Comparison of ENCODE assay signal across 8 cellular contexts in genomic region chr1:32351859-32352745, GRCh38. TPM values are rescaled to one million over a fixed set of nuclear protein-coding genes. Genes with fewer than 3 reads are reported as not detected.
DNase-seq lines count a peak whose midpoint lies in the region; ATAC-seq and TF ChIP-seq lines count a peak whose summit lies in the region.

No MANE protein-coding gene starts in this region.

- H3K14ac ChIP-seq in IMR-90 (replicated peaks; ENCODE audit: low read depth, low read length) = peak overlapping the region; percentile 82

- CTCF ChIA-PET in IMR-90 (lab: Yijun Ruan, JAX) = interaction anchor here (0.5 kb wide), 1 partner anchor 599 kb away, joined by 3 read pairs; no protein-coding TSS in a partner anchor

- peak overlapping the region; percentile 94 for H2AK9ac ChIP-seq in IMR-90 (replicated peaks; ENCODE audit: low read depth, low read length, poor library complexity)

- peak overlapping the region; percentile 28 for H3K23ac ChIP-seq in IMR-90 (ENCODE audit: low read depth, low read length)

- H2BK15ac ChIP-seq in IMR-90 (ENCODE audit: low read depth, low read length) = no peak overlapping the region

- H3K27me3 ChIP-seq in IMR-90 (ENCODE audit: control insufficient read depth, insufficient read depth, low read length) = no peaks in the 10 kb centered on the region
- H3K27me3 ChIP-seq in ascending aorta = no peaks in the 10 kb centered on the region

- no peak for TF ChIP-seq POLR2A in IMR-90 (IDR thresholded peaks at IDR 0.05; ENCODE audit: low read depth, low read length)

- TF ChIP-seq RAD21 in IMR-90 (IDR thresholded peaks at IDR 0.05; ENCODE audit: low read length) = 0 out of 2 replicates have a peak, but pooled peaks have one; percentile 12

- dilution Hi-C loops in IMR-90 (cut with HindIII; ENCODE audit: low sequenced_read_pairs, unreplicated experiment) = no loop called here

- no TSS peak for BruUV-seq in IMR-90 (replicated peaks; lab: Mats Ljungman, UMichigan)

- H2BK20ac ChIP-seq in IMR-90 (ENCODE audit: low read depth, low read length) = no peak overlapping the region

- intact Hi-C loops in IMR-90 (cut with micrococcal nuclease) = loop anchor here (1.0 kb wide), 1 partner anchor 16 kb away; the partner anchor contains the start of gene MARCKSL1
- intact Hi-C loops in ascending aorta (cut with DNase I) = loop anchor here (1.0 to 2.0 kb wide), 4 partner anchors 16 to 112 kb away; partner anchors contain the start of genes BSDC1, HDAC1 and MARCKSL1

- H3K18ac ChIP-seq in IMR-90 (ENCODE audit: low read depth, low read length) = peak overlapping the region; percentile 34

- H4K20me1 ChIP-seq in IMR-90 (ENCODE audit: insufficient read depth, low read length) = no peaks in the 10 kb centered on the region

- peak overlapping the region; percentile 79 for H3K4ac ChIP-seq in IMR-90 (ENCODE audit: low read depth, low read length)

- peak overlapping the region; percentile 76 for H4K5ac ChIP-seq in IMR-90 (ENCODE audit: low read depth, low read length)

- ATAC-seq in IMR-90 (ENCODE audit: low read depth) = peak; percentile 15

- H3K79me1 ChIP-seq in IMR-90 (ENCODE audit: low read depth in 1 of 2, low read length in 2 of 2) = peaks cover 8 to 30% of the 10 kb centered on the region in 2 experiments; a peak in 3 of 4 replicates

- H3K4me2 ChIP-seq in IMR-90 (ENCODE audit: low read depth, low read length) = peak overlapping the region; percentile 85

- peaks cover 4% of the 10 kb centered on the region; the same call in 1 of the 2 replicates for H3K36me3 ChIP-seq in IMR-90 (ENCODE audit: control insufficient read depth, insufficient read depth, low read length)
- H3K36me3 ChIP-seq in ascending aorta = no peaks in the 10 kb centered on the region

- peak overlapping the region; percentile 78 for H3K56ac ChIP-seq in IMR-90 (ENCODE audit: extremely low read depth, insufficient read depth, low read length)

- H3K27ac ChIP-seq in IMR-90 (ENCODE audit: insufficient read depth, low read length) = peak overlapping the region; percentile 95
- H3K27ac ChIP-seq in ascending aorta = peak overlapping the region; percentile 81 to 84

- peak; percentile 75 for DNase-seq in NCI-H82 (lab: John Stamatoyannopoulos, UW)
- DNase-seq in NCI-H82 treated with DMSO at 0.1 percent for 48 hours (lab: John Stamatoyannopoulos, UW; ENCODE audit: unreplicated experiment) = no peak
- peak; percentile 45 for DNase-seq in IMR-90
- no peak for DNase-seq in ascending aorta (ENCODE audit: low spot score in 2 of 2)
- DNase-seq in skeletal muscle cell (ENCODE audit: low read depth) = no peak
- no peak for DNase-seq in ecto neural progenitor cell (ENCODE audit: low spot score)
- no peak for DNase-seq in SKM-1 treated with dmso at 0.1 percent for 144 hours (lab: John Stamatoyannopoulos, UW; ENCODE audit: unreplicated experiment)

- H2BK120ac ChIP-seq in IMR-90 (ENCODE audit: low read depth, low read length) = peak overlapping the region; percentile 51

- H3K4me1 ChIP-seq in IMR-90 (ENCODE audit: control insufficient read depth, insufficient read depth, low read length) = peaks cover 26% of the 10 kb centered on the region
- peaks cover 12 to 29% of the 10 kb centered on the region in 2 donors for H3K4me1 ChIP-seq in ascending aorta

- peak overlapping the region; percentile 81 for H2BK5ac ChIP-seq in IMR-90 (ENCODE audit: low read depth, low read length, poor library complexity, severe bottlenecking)

- POLR2A ChIA-PET in IMR-90 (lab: Charles Lee; ENCODE audit: unreplicated experiment) = interaction anchor here (0.8 to 1.5 kb wide), 2 partner anchors 11 to 16 kb away, joined by 3 to 4 read pairs; partner anchors contain the start of gene MARCKSL1

- peaks cover 18% of the 10 kb centered on the region for H3K9me1 ChIP-seq in IMR-90 (ENCODE audit: insufficient read depth, low read length)

- in situ Hi-C loops in IMR-90 (cut with MboI; ENCODE audit: low sequenced_read_pairs) = no loop called here

- H3K4me3 ChIP-seq in IMR-90 (ENCODE audit: insufficient read depth, low read depth, low read length) = peak overlapping the region; percentile 56
- H3K4me3 ChIP-seq in ascending aorta = peak overlapping the region; percentile 76 to 82
- H3K4me3 ChIP-seq in iPS-11a (ENCODE audit: low read depth, low read length) = peak overlapping the region; percentile 49
- H3K4me3 ChIP-seq in skeletal muscle cell (ENCODE audit: low read depth, low read length) = peak overlapping the region; percentile 62

- WGBS in IMR-90 (ENCODE audit: extremely low coverage in 2 of 2, insufficient read length in 1 of 2), 2 experiments = 8% methylated on average over 13 of the region's 30 CpGs; no CpG with 5 or more reads in 1 of the 2 experiments

- peak overlapping the region; percentile 75 to 85 for H4K8ac ChIP-seq in IMR-90 (ENCODE audit: low read depth in 2 of 2, low read length in 2 of 2)

- peak overlapping the region; percentile 92 for H4K91ac ChIP-seq in IMR-90 (ENCODE audit: insufficient read depth, low read depth, low read length)

- no peak for TF ChIP-seq CTCF in IMR-90 (conservative IDR thresholded peaks at IDR 0.05; ENCODE audit: low read depth, low read length)
- peak in 1 of 3 experiments; percentile 6 for TF ChIP-seq CTCF in ascending aorta (IDR thresholded peaks at IDR 0.05)

- peak overlapping the region; percentile 94 for H2AK5ac ChIP-seq in IMR-90 (ENCODE audit: low read depth, low read length)

- no peaks in the 10 kb centered on the region for H3K9me3 ChIP-seq in IMR-90 (ENCODE audit: control insufficient read depth, insufficient read depth, low read length)
- no peaks in the 10 kb centered on the region for H3K9me3 ChIP-seq in ascending aorta

- peak overlapping the region; percentile 87 for H3K9ac ChIP-seq in IMR-90 (ENCODE audit: low read depth, low read length)

- H2AFZ ChIP-seq in IMR-90 (replicated peaks; ENCODE audit: low read length, poor library complexity) = peak overlapping the region; percentile 92

TF ChIP-seq in IMR-90, 13 proteins besides CTCF, POLR2A, EP300 and RAD21:
- TF ChIP-seq CEBPB (IDR thresholded peaks at IDR 0.05; ENCODE audit: low read depth, low read length) (no peak), SMC3 (IDR thresholded peaks at IDR 0.05; ENCODE audit: low read depth, low read length) (no peak), RFX5 (IDR thresholded peaks at IDR 0.05; ENCODE audit: low read depth, low read length) (no peak), RCOR1 (IDR thresholded peaks at IDR 0.05; ENCODE audit: insufficient replicate concordance, low read length) (no peak), MAZ (IDR thresholded peaks at IDR 0.05; ENCODE audit: borderline replicate concordance, low read depth, low read length) (no peak), FOS (IDR thresholded peaks at IDR 0.05; ENCODE audit: low read depth, low read length) (no peak), CHD1 (IDR thresholded peaks at IDR 0.05; ENCODE audit: low read depth, low read length) (no peak), ELK1 (IDR thresholded peaks at IDR 0.05; ENCODE audit: borderline replicate concordance, low read depth, low read length) (no peak)

RNA-seq across cellular contexts. Expression of gene FAM229A, which starts 10.2 kb away (rescaled TPM):
- total RNA-seq in IMR-90 (2012; rRNA removed) (0.28 and 0.36 TPM in 2 replicates), ascending aorta (12.2 TPM)
- polyA plus RNA-seq in IMR-90 (2012; rRNA removed) = 3.9 and 4.3 TPM in 2 replicates
- polyA plus RNA-seq in IMR-90 (2012; cell fraction: cytosol; rRNA removed) = 0.64 and 1.4 TPM in 2 replicates
- 73.8 and 94.1 TPM in 2 replicates for polyA plus RNA-seq in IMR-90 (2012; cell fraction: nucleus; rRNA removed; ENCODE audit: low replicate concordance)

RNA-seq across cellular contexts. Expression of gene TSSK3, which starts 10.2 kb away (rescaled TPM):
- not detected in 2 replicates for total RNA-seq in IMR-90 (2012; rRNA removed)
- polyA plus RNA-seq in IMR-90 (2012; rRNA removed) = 0.24 and 0.96 TPM in 2 replicates
- 0.15 TPM in 1 of 2 replicates, not detected in the other for polyA plus RNA-seq in IMR-90 (2012; cell fraction: cytosol; rRNA removed)
- 1.7 and 2.9 TPM in 2 replicates for polyA plus RNA-seq in IMR-90 (2012; cell fraction: nucleus; rRNA removed; ENCODE audit: low replicate concordance)
- 4.8 TPM for total RNA-seq in ascending aorta

RNA-seq across cellular contexts. Expression of gene MARCKSL1, which starts 16.1 kb away (rescaled TPM):
- total RNA-seq in IMR-90 (2012; rRNA removed) = 34.7 and 37.5 TPM in 2 replicates
- polyA plus RNA-seq in IMR-90 (2012; rRNA removed) = 199 and 218 TPM in 2 replicates
- polyA plus RNA-seq in IMR-90 (2012; cell fraction: cytosol; rRNA removed) = 217 and 260 TPM in 2 replicates
- polyA plus RNA-seq in IMR-90 (2012; cell fraction: nucleus; rRNA removed; ENCODE audit: low replicate concordance) = 68.1 and 74.1 TPM in 2 replicates
- total RNA-seq in ascending aorta = 21.8 TPM

RNA-seq across cellular contexts. Expression of gene BSDC1, which starts 42.1 kb away (rescaled TPM):
- total RNA-seq in IMR-90 (2012; rRNA removed) (50.8 and 60.4 TPM in 2 replicates), ascending aorta (56.1 TPM)
- polyA plus RNA-seq in IMR-90 (2012; rRNA removed) = 50.4 and 56.8 TPM in 2 replicates
- 31.5 and 48.4 TPM in 2 replicates for polyA plus RNA-seq in IMR-90 (2012; cell fraction: cytosol; rRNA removed)
- 81.3 and 110 TPM in 2 replicates for polyA plus RNA-seq in IMR-90 (2012; cell fraction: nucleus; rRNA removed; ENCODE audit: low replicate concordance)

Comparison
In these comparisons a context has a peak if more than half of its experiments do, and no peak if none do; other contexts are left out.
1. DNase-seq: peak in NCI-H82 (single experiment) and IMR-90 (single experiment); none in NCI-H82 treated with DMSO at 0.1 percent for 48 hours (single experiment), ascending aorta (0 of 2), skeletal muscle cell (single experiment), ecto neural progenitor cell (single experiment) and SKM-1 treated with dmso at 0.1 percent for 144 hours (single experiment).
2. Peak in every context shown above with its lines, with median percentiles within 50 percentile points of each other: H3K4me3 ChIP-seq.